1 cellular context compared by ENCODE assay signal in the genomic region with DNA sequence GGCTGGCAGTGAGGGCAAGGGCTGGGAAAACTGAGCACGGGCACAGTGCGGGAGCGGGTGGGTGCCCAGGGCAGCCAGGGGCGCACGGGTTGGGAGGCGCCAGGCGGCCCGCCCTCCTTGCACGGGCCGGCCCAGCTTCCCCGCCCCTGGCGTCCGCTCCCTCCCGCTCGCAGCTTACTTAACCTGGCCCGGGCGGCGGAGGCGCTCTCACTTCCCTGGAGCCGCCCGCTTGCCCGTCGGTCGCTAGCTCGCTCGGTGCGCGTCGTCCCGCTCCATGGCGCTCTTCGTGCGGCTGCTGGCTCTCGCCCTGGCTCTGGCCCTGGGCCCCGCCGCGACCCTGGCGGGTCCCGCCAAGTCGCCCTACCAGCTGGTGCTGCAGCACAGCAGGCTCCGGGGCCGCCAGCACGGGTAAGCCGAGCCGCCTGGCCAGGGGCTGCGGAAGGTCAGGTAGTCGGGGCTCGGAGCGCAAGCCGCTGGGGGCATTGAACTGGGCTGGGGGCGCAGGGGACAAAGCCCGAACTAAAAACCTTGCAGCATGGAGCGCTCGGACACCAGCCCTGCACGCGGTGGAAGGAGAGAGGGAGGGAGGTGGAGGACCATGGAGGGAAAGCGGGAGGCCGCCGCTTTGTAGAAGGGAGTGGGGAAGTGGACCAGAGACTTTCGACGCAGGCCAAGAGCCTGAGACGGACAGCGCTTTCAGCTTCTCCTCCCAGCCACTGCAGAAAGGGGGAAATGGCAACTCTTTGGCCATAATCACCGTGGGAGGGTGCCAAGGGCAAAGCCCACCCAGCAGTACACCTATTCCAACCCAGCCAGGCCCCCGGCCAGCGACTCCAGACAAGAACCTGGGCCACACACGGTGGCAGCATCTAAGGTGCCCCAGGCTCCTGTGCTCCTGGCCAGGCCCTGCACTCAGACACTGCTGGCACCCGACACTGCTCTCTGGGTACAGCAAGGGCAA.
TF ChIP-seq lines count a peak whose summit lies in the region.

Gene TGFBI, plus strand, starts transcription at position 207 of the 961 bp plus-strand sequence. Its CDS starts 68 bp downstream, at position 275.

TF ChIP-seq in HepG2, 621 proteins besides CTCF, POLR2A, EP300 and RAD21 (continued from another document and continues in another):
- TF ChIP-seq HOMEZ (CRISPR knock-in tag; IDR thresholded peaks at IDR 0.05; ENCODE audit: low read depth) (no peak), CHCHD3 (CRISPR knock-in tag; IDR thresholded peaks at IDR 0.05) (peak; percentile 72; the same call in 1 of the 2 replicates), NCOA2 (CRISPR knock-in tag; IDR thresholded peaks at IDR 0.05) (0 out of 2 replicates have a peak, but pooled peaks have one; percentile 20), ZGPAT (CRISPR knock-in tag; IDR thresholded peaks at IDR 0.05) (peak; percentile 87), AKAP8 (CRISPR knock-in tag; IDR thresholded peaks at IDR 0.05) (peak; percentile 61; the same call in 1 of the 2 replicates), GTF3A (CRISPR knock-in tag; conservative IDR thresholded peaks at IDR 0.05) (peak; percentile 79), ZNF124 (CRISPR knock-in tag; IDR thresholded peaks at IDR 0.05) (peak; percentile 79; the same call in 1 of the 2 replicates), ZNF839 (CRISPR knock-in tag; IDR thresholded peaks at IDR 0.05; ENCODE audit: borderline replicate concordance) (no peak), TEAD2 (CRISPR knock-in tag; IDR thresholded peaks at IDR 0.05) (peak; percentile 56; the same call in 1 of the 2 replicates), NCOR1 (IDR thresholded peaks at IDR 0.05; ENCODE audit: borderline replicate concordance, low read length) (no peak), TOPORS (CRISPR knock-in tag; IDR thresholded peaks at IDR 0.05) (peak; percentile 90; the same call in 1 of the 2 replicates), POGZ (CRISPR knock-in tag; IDR thresholded peaks at IDR 0.05) (no peak; the same call in none of the 2 replicates), ZNF17 (CRISPR knock-in tag; IDR thresholded peaks at IDR 0.05) (no peak), MXD4 (CRISPR knock-in tag; IDR thresholded peaks at IDR 0.05) (peak; percentile 32; the same call in 1 of the 2 replicates), ZNF7 (CRISPR knock-in tag; IDR thresholded peaks at IDR 0.05) (0 out of 2 replicates have a peak, but pooled peaks have one; percentile 2), IKZF1 (IDR thresholded peaks at IDR 0.05) (no peak), MEIS2 (CRISPR knock-in tag; IDR thresholded peaks at IDR 0.05) (peak; percentile 72), ZNF230 (CRISPR knock-in tag; IDR thresholded peaks at IDR 0.05) (peak; percentile 97), ZNF3 (CRISPR knock-in tag; IDR thresholded peaks at IDR 0.05) (no peak), TAF15 (IDR thresholded peaks at IDR 0.05; ENCODE audit: low read depth, low read length, poor library complexity, severe bottlenecking) (no peak), ELF4 (CRISPR knock-in tag; IDR thresholded peaks at IDR 0.05; ENCODE audit: borderline replicate concordance) (no peak), ZEB1 (IDR thresholded peaks at IDR 0.05; ENCODE audit: insufficient replicate concordance, low read depth) (no peak), KLF13 (CRISPR knock-in tag; IDR thresholded peaks at IDR 0.05) (no peak), ZNF136 (CRISPR knock-in tag; IDR thresholded peaks at IDR 0.05; ENCODE audit: low read depth) (no peak), KDM3A (CRISPR knock-in tag; IDR thresholded peaks at IDR 0.05; ENCODE audit: low read depth) (peak; percentile 75), RBFOX2 (IDR thresholded peaks at IDR 0.05; ENCODE audit: low read depth, low read length) (peak; percentile 99), ZBTB10 (CRISPR knock-in tag; IDR thresholded peaks at IDR 0.05; ENCODE audit: borderline replicate concordance) (no peak), RXRA (CRISPR knock-in tag; IDR thresholded peaks at IDR 0.05) (no peak; the same call in 1 of the 2 replicates), STAT6 (CRISPR knock-in tag; IDR thresholded peaks at IDR 0.05; ENCODE audit: borderline replicate concordance) (no peak), ZSCAN12 (CRISPR knock-in tag; IDR thresholded peaks at IDR 0.05) (peak; percentile 72; the same call in 1 of the 2 replicates), TFAP4 (IDR thresholded peaks at IDR 0.05; ENCODE audit: borderline replicate concordance, low read depth) (no peak; the same call in 1 of the 2 replicates), ZNF766 (CRISPR knock-in tag; IDR thresholded peaks at IDR 0.05; ENCODE audit: borderline replicate concordance) (no peak), BRF2 (CRISPR knock-in tag; IDR thresholded peaks at IDR 0.05) (0 out of 2 replicates have a peak, but pooled peaks have one; percentile 78), ZNF160 (CRISPR knock-in tag; IDR thresholded peaks at IDR 0.05) (no peak), ZNF253 (CRISPR knock-in tag; IDR thresholded peaks at IDR 0.05; ENCODE audit: borderline replicate concordance) (peak; percentile 52; the same call in 1 of the 2 replicates)
- TF ChIP-seq, protein P1, sequence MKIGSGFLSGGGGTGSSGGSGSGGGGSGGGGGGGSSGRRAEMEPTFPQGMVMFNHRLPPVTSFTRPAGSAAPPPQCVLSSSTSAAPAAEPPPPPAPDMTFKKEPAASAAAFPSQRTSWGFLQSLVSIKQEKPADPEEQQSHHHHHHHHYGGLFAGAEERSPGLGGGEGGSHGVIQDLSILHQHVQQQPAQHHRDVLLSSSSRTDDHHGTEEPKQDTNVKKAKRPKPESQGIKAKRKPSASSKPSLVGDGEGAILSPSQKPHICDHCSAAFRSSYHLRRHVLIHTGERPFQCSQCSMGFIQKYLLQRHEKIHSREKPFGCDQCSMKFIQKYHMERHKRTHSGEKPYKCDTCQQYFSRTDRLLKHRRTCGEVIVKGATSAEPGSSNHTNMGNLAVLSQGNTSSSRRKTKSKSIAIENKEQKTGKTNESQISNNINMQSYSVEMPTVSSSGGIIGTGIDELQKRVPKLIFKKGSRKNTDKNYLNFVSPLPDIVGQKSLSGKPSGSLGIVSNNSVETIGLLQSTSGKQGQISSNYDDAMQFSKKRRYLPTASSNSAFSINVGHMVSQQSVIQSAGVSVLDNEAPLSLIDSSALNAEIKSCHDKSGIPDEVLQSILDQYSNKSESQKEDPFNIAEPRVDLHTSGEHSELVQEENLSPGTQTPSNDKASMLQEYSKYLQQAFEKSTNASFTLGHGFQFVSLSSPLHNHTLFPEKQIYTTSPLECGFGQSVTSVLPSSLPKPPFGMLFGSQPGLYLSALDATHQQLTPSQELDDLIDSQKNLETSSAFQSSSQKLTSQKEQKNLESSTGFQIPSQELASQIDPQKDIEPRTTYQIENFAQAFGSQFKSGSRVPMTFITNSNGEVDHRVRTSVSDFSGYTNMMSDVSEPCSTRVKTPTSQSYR (CRISPR knock-in tag; IDR thresholded peaks at IDR 0.05; ENCODE audit: borderline replicate concordance) = no peak
- TF ChIP-seq, protein P2, sequence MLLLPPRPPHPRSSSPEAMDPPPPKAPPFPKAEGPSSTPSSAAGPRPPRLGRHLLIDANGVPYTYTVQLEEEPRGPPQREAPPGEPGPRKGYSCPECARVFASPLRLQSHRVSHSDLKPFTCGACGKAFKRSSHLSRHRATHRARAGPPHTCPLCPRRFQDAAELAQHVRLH (CRISPR knock-in tag; IDR thresholded peaks at IDR 0.05; ENCODE audit: borderline replicate concordance, low read depth) = no peak; the same call in 1 of the 2 replicates
